In genomic region chr16:72878301-72879269, GRCh38 we compare ENCODE assay signal across 1 cellular context.
TF ChIP-seq lines count a peak whose summit lies in the region.

No MANE protein-coding gene starts in this region.

TF ChIP-seq in HepG2, 621 proteins besides CTCF, POLR2A, EP300 and RAD21 (continued from another document):
- peak; percentile 68 for TF ChIP-seq TFDP1 (CRISPR knock-in tag; IDR thresholded peaks at IDR 0.05; ENCODE audit: borderline replicate concordance)
- no peak for TF ChIP-seq DR1 (CRISPR knock-in tag; IDR thresholded peaks at IDR 0.05)
- no peak for TF ChIP-seq ZNF547 (CRISPR knock-in tag; IDR thresholded peaks at IDR 0.05)
- no peak for TF ChIP-seq ZFP37 (CRISPR knock-in tag; IDR thresholded peaks at IDR 0.05; ENCODE audit: borderline replicate concordance)
- TF ChIP-seq ZNF232 (CRISPR knock-in tag; IDR thresholded peaks at IDR 0.05; ENCODE audit: borderline replicate concordance) = no peak
- no peak for TF ChIP-seq ZNF737 (CRISPR knock-in tag; IDR thresholded peaks at IDR 0.05; ENCODE audit: borderline replicate concordance)
- TF ChIP-seq ARHGAP35 (CRISPR knock-in tag; IDR thresholded peaks at IDR 0.05; ENCODE audit: borderline replicate concordance) = no peak
- TF ChIP-seq ZNF687 (CRISPR knock-in tag; IDR thresholded peaks at IDR 0.05) = peak; percentile 85
- TF ChIP-seq KDM3A (CRISPR knock-in tag; IDR thresholded peaks at IDR 0.05; ENCODE audit: low read depth) = 0 out of 2 replicates have a peak, but pooled peaks have one; percentile 8
- no peak for TF ChIP-seq WIZ (CRISPR knock-in tag; IDR thresholded peaks at IDR 0.05)
- peak; percentile 69; the same call in 1 of the 2 replicates for TF ChIP-seq ZNF614 (CRISPR knock-in tag; IDR thresholded peaks at IDR 0.05; ENCODE audit: borderline replicate concordance)
- peak; percentile 67 for TF ChIP-seq ZNF12 (CRISPR knock-in tag; IDR thresholded peaks at IDR 0.05)
- TF ChIP-seq ZFP62 (CRISPR knock-in tag; IDR thresholded peaks at IDR 0.05) = no peak
- no peak; the same call in 1 of the 2 replicates for TF ChIP-seq ZBTB4 (CRISPR knock-in tag; IDR thresholded peaks at IDR 0.05; ENCODE audit: borderline replicate concordance)
- TF ChIP-seq ZNF704 (CRISPR knock-in tag; IDR thresholded peaks at IDR 0.05; ENCODE audit: borderline replicate concordance) = no peak
- TF ChIP-seq HNRNPLL (IDR thresholded peaks at IDR 0.05; ENCODE audit: low read depth, low read length, poor library complexity, severe bottlenecking) = no peak
- no peak for TF ChIP-seq ZNF180 (CRISPR knock-in tag; IDR thresholded peaks at IDR 0.05; ENCODE audit: borderline replicate concordance, low read depth)
- no peak for TF ChIP-seq MXI1 (IDR thresholded peaks at IDR 0.05; ENCODE audit: borderline replicate concordance, low read depth, low read length)
- no peak for TF ChIP-seq RFXANK (CRISPR knock-in tag; IDR thresholded peaks at IDR 0.05)
- TF ChIP-seq CREM (IDR thresholded peaks at IDR 0.05) = no peak
- TF ChIP-seq CREM (CRISPR knock-in tag; IDR thresholded peaks at IDR 0.05) = no peak
- peak; percentile 74; the same call in 1 of the 2 replicates for TF ChIP-seq ZSCAN5A (CRISPR knock-in tag; IDR thresholded peaks at IDR 0.05; ENCODE audit: borderline replicate concordance)
TF ChIP-seq in HepG2: peak in this region for 155.
